1 cellular context compared by ENCODE assay signal in the genomic region with DNA sequence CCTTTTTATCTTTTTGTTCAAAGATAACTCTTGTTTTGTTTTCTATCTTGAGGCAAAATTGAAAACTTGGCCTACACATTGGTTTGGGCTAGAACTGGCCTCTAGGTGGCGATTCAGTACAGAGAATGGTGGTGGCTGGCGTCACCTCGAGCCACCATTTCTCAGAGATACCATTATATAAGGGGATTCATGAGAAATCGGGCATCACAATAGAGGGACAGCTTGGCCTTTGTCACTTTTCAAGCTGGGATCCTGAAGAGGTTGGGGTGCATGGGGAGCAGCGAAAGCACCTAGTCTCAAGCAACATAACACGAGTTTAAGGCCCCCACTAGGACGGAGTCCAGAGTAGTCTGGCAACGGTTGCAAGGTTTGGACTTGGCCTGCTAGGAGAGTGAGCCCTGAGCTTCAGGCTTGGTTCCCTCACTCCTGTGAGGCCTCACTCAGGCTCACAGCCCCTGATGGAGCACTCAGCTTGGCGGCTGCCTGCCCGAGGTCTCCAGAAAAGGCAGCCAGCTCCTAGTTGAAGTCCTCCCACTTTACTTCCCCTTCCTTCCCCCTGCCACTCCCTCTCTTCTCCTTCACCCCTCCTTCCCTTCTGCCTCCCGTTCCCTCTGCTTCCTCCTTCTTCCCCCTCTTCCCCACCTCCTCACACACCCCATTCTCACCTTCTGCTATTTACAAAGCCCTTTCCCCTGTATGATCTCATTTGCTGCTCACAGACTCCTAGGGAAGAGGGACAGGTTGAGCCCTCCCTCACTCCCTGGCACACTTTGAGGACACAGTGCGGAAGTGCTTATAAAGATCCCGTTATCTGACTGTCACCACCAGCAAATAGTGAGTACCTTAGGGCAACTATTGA.
A peak's percentile ranks its signal among the peaks of the same experiment; 100 is the strongest.
TF ChIP-seq lines count a peak whose summit lies in the region.

No MANE protein-coding gene starts in this region.

TF ChIP-seq in K562, 482 proteins besides CTCF, POLR2A, EP300 and RAD21 (continued from another document and continues in another):
- TF ChIP-seq, protein P1, sequence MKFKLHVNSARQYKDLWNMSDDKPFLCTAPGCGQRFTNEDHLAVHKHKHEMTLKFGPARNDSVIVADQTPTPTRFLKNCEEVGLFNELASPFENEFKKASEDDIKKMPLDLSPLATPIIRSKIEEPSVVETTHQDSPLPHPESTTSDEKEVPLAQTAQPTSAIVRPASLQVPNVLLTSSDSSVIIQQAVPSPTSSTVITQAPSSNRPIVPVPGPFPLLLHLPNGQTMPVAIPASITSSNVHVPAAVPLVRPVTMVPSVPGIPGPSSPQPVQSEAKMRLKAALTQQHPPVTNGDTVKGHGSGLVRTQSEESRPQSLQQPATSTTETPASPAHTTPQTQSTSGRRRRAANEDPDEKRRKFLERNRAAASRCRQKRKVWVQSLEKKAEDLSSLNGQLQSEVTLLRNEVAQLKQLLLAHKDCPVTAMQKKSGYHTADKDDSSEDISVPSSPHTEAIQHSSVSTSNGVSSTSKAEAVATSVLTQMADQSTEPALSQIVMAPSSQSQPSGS (CRISPR knock-in tag; IDR thresholded peaks at IDR 0.05) = no peak
- TF ChIP-seq MCM7 (IDR thresholded peaks at IDR 0.05) = no peak
- no peak for TF ChIP-seq ZNF780A (CRISPR knock-in tag; IDR thresholded peaks at IDR 0.05)
- peak; percentile 77; the same call in 1 of the 2 replicates for TF ChIP-seq ATF7 (IDR thresholded peaks at IDR 0.05)
- TF ChIP-seq MCM2 (IDR thresholded peaks at IDR 0.05; ENCODE audit: low read depth) = no peak
- no peak for TF ChIP-seq FOXJ3 (CRISPR knock-in tag; IDR thresholded peaks at IDR 0.05)
- peak; percentile 6; the same call in 1 of the 2 replicates for TF ChIP-seq EP400 (IDR thresholded peaks at IDR 0.05)
- TF ChIP-seq, protein P2, sequence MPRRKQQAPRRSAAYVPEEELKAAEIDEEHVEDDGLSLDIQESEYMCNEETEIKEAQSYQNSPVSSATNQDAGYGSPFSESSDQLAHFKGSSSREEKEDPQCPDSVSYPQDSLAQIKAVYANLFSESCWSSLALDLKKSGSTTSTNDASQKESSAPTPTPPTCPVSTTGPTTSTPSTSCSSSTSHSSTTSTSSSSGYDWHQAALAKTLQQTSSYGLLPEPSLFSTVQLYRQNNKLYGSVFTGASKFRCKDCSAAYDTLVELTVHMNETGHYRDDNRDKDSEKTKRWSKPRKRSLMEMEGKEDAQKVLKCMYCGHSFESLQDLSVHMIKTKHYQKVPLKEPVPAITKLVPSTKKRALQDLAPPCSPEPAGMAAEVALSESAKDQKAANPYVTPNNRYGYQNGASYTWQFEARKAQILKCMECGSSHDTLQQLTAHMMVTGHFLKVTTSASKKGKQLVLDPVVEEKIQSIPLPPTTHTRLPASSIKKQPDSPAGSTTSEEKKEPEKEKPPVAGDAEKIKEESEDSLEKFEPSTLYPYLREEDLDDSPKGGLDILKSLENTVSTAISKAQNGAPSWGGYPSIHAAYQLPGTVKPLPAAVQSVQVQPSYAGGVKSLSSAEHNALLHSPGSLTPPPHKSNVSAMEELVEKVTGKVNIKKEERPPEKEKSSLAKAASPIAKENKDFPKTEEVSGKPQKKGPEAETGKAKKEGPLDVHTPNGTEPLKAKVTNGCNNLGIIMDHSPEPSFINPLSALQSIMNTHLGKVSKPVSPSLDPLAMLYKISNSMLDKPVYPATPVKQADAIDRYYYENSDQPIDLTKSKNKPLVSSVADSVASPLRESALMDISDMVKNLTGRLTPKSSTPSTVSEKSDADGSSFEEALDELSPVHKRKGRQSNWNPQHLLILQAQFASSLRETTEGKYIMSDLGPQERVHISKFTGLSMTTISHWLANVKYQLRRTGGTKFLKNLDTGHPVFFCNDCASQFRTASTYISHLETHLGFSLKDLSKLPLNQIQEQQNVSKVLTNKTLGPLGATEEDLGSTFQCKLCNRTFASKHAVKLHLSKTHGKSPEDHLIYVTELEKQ (CRISPR knock-in tag; IDR thresholded peaks at IDR 0.05) = no peak
- TF ChIP-seq, protein P3, sequence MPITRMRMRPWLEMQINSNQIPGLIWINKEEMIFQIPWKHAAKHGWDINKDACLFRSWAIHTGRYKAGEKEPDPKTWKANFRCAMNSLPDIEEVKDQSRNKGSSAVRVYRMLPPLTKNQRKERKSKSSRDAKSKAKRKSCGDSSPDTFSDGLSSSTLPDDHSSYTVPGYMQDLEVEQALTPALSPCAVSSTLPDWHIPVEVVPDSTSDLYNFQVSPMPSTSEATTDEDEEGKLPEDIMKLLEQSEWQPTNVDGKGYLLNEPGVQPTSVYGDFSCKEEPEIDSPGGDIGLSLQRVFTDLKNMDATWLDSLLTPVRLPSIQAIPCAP (CRISPR knock-in tag; IDR thresholded peaks at IDR 0.05; ENCODE audit: borderline replicate concordance) = no peak
- no peak for TF ChIP-seq BRF1 (IDR thresholded peaks at IDR 0.05; ENCODE audit: borderline replicate concordance, extremely low read depth, insufficient read length)
- no peak for TF ChIP-seq PML (IDR thresholded peaks at IDR 0.05; ENCODE audit: low read length)
- TF ChIP-seq RB1 (IDR thresholded peaks at IDR 0.05; ENCODE audit: low read depth) = peak; percentile 34; the same call in 1 of the 2 replicates
- TF ChIP-seq, protein P4, sequence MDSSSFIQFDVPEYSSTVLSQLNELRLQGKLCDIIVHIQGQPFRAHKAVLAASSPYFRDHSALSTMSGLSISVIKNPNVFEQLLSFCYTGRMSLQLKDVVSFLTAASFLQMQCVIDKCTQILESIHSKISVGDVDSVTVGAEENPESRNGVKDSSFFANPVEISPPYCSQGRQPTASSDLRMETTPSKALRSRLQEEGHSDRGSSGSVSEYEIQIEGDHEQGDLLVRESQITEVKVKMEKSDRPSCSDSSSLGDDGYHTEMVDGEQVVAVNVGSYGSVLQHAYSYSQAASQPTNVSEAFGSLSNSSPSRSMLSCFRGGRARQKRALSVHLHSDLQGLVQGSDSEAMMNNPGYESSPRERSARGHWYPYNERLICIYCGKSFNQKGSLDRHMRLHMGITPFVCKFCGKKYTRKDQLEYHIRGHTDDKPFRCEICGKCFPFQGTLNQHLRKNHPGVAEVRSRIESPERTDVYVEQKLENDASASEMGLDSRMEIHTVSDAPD (CRISPR knock-in tag; IDR thresholded peaks at IDR 0.05) = no peak
- TF ChIP-seq, protein P5, sequence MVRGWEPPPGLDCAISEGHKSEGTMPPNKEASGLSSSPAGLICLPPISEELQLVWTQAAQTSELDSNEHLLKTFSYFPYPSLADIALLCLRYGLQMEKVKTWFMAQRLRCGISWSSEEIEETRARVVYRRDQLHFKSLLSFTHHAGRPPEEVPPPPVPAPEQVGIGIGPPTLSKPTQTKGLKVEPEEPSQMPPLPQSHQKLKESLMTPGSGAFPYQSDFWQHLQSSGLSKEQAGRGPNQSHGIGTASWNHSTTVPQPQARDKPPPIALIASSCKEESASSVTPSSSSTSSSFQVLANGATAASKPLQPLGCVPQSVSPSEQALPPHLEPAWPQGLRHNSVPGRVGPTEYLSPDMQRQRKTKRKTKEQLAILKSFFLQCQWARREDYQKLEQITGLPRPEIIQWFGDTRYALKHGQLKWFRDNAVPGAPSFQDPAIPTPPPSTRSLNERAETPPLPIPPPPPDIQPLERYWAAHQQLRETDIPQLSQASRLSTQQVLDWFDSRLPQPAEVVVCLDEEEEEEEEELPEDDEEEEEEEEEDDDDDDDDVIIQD (CRISPR knock-in tag; IDR thresholded peaks at IDR 0.05) = no peak
- TF ChIP-seq CBFA2T2 (conservative IDR thresholded peaks at IDR 0.05) = no peak
- TF ChIP-seq TBL1XR1 (IDR thresholded peaks at IDR 0.05; ENCODE audit: low read length in 2 of 2) = no peak
- TF ChIP-seq ZNF347 (CRISPR knock-in tag; IDR thresholded peaks at IDR 0.05; ENCODE audit: low read depth) = no peak
- no peak for TF ChIP-seq PTRF (tag; IDR thresholded peaks at IDR 0.05)
- no peak for TF ChIP-seq SRSF7 (optimal IDR thresholded peaks at IDR 0.05; ENCODE audit: low read depth, low read length)
- TF ChIP-seq KHSRP (IDR thresholded peaks at IDR 0.05) = no peak
- TF ChIP-seq TAF1 (IDR thresholded peaks at IDR 0.05; ENCODE audit: control insufficient read depth, extremely low read depth, insufficient read depth, low read length, severe bottlenecking) = no peak
- TF ChIP-seq MCM3 (IDR thresholded peaks at IDR 0.05) = no peak
- no peak for TF ChIP-seq ZNF232 (CRISPR knock-in tag; IDR thresholded peaks at IDR 0.05)
- no peak for TF ChIP-seq ZNF24 (IDR thresholded peaks at IDR 0.05)
- TF ChIP-seq RFX7 (CRISPR knock-in tag; IDR thresholded peaks at IDR 0.05) = no peak
- no peak for TF ChIP-seq HDAC3 (IDR thresholded peaks at IDR 0.05; ENCODE audit: borderline replicate concordance, partially characterized antibody)
- no peak for TF ChIP-seq POLR3A (IDR thresholded peaks at IDR 0.05; ENCODE audit: borderline replicate concordance, extremely low read depth, insufficient read depth, insufficient read length)
- TF ChIP-seq, protein P6, sequence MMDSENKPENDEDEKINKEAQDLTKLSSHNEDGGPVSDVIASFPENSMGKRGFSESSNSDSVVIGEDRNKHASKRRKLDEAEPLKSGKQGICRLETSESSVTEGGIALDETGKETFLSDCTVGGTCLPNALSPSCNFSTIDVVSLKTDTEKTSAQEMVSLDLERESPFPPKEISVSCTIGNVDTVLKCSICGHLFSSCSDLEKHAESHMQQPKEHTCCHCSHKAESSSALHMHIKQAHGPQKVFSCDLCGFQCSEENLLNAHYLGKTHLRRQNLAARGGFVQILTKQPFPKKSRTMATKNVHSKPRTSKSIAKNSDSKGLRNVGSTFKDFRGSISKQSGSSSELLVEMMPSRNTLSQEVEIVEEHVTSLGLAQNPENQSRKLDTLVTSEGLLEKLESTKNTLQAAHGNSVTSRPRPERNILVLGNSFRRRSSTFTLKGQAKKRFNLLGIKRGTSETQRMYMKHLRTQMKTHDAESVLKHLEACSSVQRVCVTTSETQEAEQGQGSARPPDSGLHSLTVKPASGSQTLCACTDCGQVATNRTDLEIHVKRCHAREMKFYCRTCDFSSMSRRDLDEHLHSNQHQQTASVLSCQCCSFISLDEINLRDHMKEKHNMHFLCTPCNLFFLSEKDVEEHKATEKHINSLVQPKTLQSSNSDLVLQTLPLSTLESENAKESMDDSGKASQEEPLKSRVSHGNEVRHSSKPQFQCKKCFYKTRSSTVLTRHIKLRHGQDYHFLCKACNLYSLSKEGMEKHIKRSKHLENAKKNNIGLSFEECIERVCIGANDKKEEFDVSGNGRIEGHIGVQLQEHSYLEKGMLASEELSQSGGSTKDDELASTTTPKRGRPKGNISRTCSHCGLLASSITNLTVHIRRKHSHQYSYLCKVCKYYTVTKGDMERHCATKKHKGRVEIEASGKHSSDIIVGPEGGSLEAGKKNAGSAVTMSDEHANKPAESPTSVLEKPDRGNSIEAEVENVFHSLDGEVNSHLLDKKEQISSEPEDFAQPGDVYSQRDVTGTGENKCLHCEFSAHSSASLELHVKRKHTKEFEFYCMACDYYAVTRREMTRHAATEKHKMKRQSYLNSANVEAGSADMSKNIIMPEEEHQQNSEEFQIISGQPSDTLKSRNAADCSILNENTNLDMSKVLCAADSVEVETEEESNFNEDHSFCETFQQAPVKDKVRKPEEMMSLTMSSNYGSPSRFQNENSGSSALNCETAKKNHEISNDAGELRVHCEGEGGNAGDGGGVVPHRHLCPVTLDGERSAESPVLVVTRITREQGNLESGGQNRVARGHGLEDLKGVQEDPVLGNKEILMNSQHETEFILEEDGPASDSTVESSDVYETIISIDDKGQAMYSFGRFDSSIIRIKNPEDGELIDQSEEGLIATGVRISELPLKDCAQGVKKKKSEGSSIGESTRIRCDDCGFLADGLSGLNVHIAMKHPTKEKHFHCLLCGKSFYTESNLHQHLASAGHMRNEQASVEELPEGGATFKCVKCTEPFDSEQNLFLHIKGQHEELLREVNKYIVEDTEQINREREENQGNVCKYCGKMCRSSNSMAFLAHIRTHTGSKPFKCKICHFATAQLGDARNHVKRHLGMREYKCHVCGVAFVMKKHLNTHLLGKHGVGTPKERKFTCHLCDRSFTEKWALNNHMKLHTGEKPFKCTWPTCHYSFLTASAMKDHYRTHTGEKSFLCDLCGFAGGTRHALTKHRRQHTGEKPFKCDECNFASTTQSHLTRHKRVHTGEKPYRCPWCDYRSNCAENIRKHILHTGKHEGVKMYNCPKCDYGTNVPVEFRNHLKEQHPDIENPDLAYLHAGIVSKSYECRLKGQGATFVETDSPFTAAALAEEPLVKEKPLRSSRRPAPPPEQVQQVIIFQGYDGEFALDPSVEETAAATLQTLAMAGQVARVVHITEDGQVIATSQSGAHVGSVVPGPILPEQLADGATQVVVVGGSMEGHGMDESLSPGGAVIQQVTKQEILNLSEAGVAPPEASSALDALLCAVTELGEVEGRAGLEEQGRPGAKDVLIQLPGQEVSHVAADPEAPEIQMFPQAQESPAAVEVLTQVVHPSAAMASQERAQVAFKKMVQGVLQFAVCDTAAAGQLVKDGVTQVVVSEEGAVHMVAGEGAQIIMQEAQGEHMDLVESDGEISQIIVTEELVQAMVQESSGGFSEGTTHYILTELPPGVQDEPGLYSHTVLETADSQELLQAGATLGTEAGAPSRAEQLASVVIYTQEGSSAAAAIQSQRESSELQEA (IDR thresholded peaks at IDR 0.05; ENCODE audit: low read depth) = no peak
- TF ChIP-seq TGIF2 (CRISPR knock-in tag; IDR thresholded peaks at IDR 0.05) = no peak
- TF ChIP-seq, protein P7, sequence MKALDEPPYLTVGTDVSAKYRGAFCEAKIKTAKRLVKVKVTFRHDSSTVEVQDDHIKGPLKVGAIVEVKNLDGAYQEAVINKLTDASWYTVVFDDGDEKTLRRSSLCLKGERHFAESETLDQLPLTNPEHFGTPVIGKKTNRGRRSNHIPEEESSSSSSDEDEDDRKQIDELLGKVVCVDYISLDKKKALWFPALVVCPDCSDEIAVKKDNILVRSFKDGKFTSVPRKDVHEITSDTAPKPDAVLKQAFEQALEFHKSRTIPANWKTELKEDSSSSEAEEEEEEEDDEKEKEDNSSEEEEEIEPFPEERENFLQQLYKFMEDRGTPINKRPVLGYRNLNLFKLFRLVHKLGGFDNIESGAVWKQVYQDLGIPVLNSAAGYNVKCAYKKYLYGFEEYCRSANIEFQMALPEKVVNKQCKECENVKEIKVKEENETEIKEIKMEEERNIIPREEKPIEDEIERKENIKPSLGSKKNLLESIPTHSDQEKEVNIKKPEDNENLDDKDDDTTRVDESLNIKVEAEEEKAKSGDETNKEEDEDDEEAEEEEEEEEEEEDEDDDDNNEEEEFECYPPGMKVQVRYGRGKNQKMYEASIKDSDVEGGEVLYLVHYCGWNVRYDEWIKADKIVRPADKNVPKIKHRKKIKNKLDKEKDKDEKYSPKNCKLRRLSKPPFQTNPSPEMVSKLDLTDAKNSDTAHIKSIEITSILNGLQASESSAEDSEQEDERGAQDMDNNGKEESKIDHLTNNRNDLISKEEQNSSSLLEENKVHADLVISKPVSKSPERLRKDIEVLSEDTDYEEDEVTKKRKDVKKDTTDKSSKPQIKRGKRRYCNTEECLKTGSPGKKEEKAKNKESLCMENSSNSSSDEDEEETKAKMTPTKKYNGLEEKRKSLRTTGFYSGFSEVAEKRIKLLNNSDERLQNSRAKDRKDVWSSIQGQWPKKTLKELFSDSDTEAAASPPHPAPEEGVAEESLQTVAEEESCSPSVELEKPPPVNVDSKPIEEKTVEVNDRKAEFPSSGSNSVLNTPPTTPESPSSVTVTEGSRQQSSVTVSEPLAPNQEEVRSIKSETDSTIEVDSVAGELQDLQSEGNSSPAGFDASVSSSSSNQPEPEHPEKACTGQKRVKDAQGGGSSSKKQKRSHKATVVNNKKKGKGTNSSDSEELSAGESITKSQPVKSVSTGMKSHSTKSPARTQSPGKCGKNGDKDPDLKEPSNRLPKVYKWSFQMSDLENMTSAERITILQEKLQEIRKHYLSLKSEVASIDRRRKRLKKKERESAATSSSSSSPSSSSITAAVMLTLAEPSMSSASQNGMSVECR (CRISPR knock-in tag; IDR thresholded peaks at IDR 0.05) = no peak
- no peak for TF ChIP-seq PHTF2 (CRISPR knock-in tag; IDR thresholded peaks at IDR 0.05)
- peak; percentile 75 to 81 for TF ChIP-seq FOXK2 (conservative IDR thresholded peaks at IDR 0.05 in 1 of 2, IDR thresholded peaks at IDR 0.05 in 1 of 2; ENCODE audit: low read depth in 2 of 2)
- no peak for TF ChIP-seq RBFOX2 (IDR thresholded peaks at IDR 0.05; ENCODE audit: low read depth, low read length)
- no peak for TF ChIP-seq ZNF644 (tag; IDR thresholded peaks at IDR 0.05; ENCODE audit: low read depth)
